Comparison of ENCODE assay signal across 1 cellular context in the genomic region with DNA sequence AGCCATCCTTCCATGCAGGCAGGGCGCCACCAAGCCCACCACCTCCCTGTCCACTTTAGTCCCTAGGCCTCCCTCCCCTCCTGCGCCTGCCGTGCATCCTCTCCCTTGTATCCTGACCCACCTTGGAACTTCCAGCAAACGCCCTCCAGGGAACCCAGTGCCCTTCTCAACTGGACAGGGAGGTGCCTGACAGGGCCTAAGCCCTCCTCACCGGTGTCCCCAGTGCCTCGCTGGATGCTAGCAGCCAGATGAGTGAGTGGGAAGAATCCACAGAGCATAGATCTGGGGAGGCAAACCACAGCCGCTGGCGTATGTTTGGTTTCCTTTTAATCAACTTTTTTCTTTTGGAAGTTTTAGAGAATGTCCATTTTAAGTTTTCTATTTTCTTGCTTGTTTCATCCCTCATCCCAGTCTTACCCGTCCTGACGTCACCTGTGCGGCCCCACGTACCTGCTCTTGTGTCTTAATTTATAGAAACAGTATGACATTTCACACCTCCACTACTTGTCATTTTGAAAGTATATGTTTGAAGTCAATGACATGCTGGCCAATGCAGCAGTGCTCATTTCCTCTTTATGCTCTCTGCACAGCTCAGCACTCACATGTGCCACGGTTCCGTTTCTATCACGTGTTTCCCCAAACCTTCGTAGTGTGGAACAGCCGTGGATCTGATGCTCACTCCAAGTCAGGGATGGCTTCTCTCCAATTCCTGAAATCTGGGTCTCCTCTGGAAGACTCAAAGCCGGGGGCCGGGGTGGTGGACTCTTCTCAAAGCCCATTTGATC.
TF ChIP-seq lines count a peak whose summit lies in the region.

No MANE protein-coding gene starts in this region.

TF ChIP-seq in H1, 55 proteins besides CTCF, POLR2A, EP300 and RAD21:
- TF ChIP-seq TCF12 (IDR thresholded peaks at IDR 0.05; ENCODE audit: low read depth, low read length) (no peak), RNF2 (IDR thresholded peaks at IDR 0.05; ENCODE audit: borderline replicate concordance, low read depth, low read length, missing control alignments, poor library complexity, severe bottlenecking) (peak; percentile 75), KDM1A (IDR thresholded peaks at IDR 0.05; ENCODE audit: borderline replicate concordance, low read length) (no peak), SUZ12 (IDR thresholded peaks at IDR 0.05; ENCODE audit: low read length) (no peak; the same call in 1 of the 2 replicates), YY1 (IDR thresholded peaks at IDR 0.05; ENCODE audit: low read depth, low read length) (no peak), CBX8 (IDR thresholded peaks at IDR 0.05; ENCODE audit: borderline replicate concordance, low read depth, low read length) (peak; percentile 2; the same call in 1 of the 2 replicates), EZH2 (IDR thresholded peaks at IDR 0.05; ENCODE audit: low read depth, low read length, severe bottlenecking) (peak; percentile 81)
